Comparison of ENCODE assay signal across 8 cellular contexts in the genomic region with DNA sequence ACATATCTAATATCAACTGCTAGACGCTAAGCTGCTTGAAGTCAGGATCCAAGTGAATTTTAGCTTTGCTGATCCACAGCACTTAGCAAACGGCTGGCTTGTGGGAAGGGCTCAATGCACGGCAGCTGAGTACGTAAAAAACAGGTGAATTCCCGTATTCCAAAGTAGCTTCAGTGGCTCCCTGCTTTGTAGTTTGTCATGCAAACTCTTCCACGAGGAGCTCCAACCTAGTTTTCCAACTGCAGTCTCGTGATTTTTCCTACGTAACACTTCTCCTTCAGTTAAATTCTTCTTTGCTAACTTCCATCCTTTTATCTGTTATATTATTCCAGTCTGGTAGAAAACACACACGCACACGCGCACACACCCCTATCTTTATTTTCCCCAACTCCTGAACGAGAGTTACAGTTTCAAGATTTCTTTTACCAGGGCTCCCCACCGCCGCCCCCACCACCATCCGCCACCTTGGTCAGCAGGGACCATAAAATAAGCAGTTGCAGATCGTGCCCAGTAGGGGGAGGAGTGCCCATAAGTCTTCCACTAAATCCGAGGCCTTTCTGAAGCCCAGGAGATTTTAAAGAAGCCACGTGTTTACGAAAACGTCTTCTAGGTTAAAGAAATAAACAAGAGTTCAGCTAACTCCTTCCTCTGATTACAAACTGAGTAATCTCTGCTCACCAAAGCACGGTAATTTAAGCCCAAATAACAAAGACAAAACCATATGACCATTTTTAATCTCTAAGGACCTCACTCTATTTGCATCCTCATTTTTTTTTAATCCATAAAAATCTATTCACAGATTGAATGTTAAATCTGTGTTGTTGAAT. TPM values are rescaled to one million over a fixed set of nuclear protein-coding genes. Genes with fewer than 3 reads are reported as not detected.
A peak's percentile ranks its signal among the peaks of the same experiment; 100 is the strongest.
DNase-seq lines count a peak whose midpoint lies in the region; FAIRE-seq and TF ChIP-seq lines count a peak whose summit lies in the region.

No MANE protein-coding gene starts in this region.

- H3K9ac ChIP-seq in liver (ENCODE audit: low read depth in 1 of 2, low read length in 2 of 2) (peak overlapping the region in 1 of 2 donors; percentile 68), subcutaneous abdominal adipose tissue (ENCODE audit: low read length in 5 of 5) (peak overlapping the region in 2 of 5 donors; percentile 52 to 53)

- H3K36me3 ChIP-seq in liver (ENCODE audit: control insufficient read depth in 4 of 4, insufficient read depth in 3 of 4, low read depth in 1 of 4, low read length in 3 of 4), result no peaks in the 10 kb centered on the region
- no peaks in the 10 kb centered on the region for H3K36me3 ChIP-seq in subcutaneous abdominal adipose tissue (ENCODE audit: control insufficient read depth in 5 of 5, insufficient read depth in 5 of 5, low read length in 5 of 5)

- H3K27me3 ChIP-seq in liver (ENCODE audit: control insufficient read depth in 4 of 4, insufficient read depth in 4 of 4, low read length in 3 of 4) (no peaks in the 10 kb centered on the region), subcutaneous abdominal adipose tissue (ENCODE audit: control insufficient read depth in 5 of 5, insufficient read depth in 4 of 5, low read length in 5 of 5) (no peaks in the 10 kb centered on the region)

- WGBS in liver, result 13% methylated on average over 21 of the region's 21 CpGs

- FAIRE-seq in H54 (lab: Jason Lieb, UNC), result no peak

- DNase-seq in stimulated activated CD4-positive, alpha-beta T cell treated with anti-CD3 and anti-CD28 coated beads, Interleukin-1b, Interleukin-23, amount 100 ng/mL, for 48 hours, result peak; percentile 15
- DNase-seq in stimulated activated CD4-positive, alpha-beta T cell treated with anti-CD3 and anti-CD28 coated beads, Interleukin-4, amount 100 ng/mL, for 4 hours, result no peak
- DNase-seq in H54 (ENCODE audit: insufficient read length, low spot score) (peak; percentile 69), KG1 (lab: John Stamatoyannopoulos, UW) (peak; percentile 70), SHP77 treated with DMSO at 0.1 percent for 48 hours (lab: John Stamatoyannopoulos, UW) (peak; percentile 92), dermis microvascular lymphatic vessel endothelial cell (ENCODE audit: low read depth in 2 of 2) (peak; percentile 65 to 87)

- H3K27ac ChIP-seq in liver (ENCODE audit: low read depth in 1 of 2, low read length in 2 of 2) (no peak overlapping the region), subcutaneous abdominal adipose tissue (ENCODE audit: low read depth, low read length) (peak overlapping the region; percentile 26)

- no peaks in the 10 kb centered on the region for H3K9me3 ChIP-seq in liver (ENCODE audit: control insufficient read depth in 4 of 4, low read length in 3 of 4)
- H3K9me3 ChIP-seq in subcutaneous abdominal adipose tissue (ENCODE audit: control insufficient read depth in 5 of 5, low read length in 5 of 5), result no peaks in the 10 kb centered on the region

- H3K4me3 ChIP-seq in liver (ENCODE audit: low read depth in 1 of 3, low read length in 3 of 3) (peak overlapping the region in 2 of 3 donors; percentile 43), subcutaneous abdominal adipose tissue (ENCODE audit: low read depth in 1 of 5, low read length in 5 of 5) (peak overlapping the region in 4 of 5 donors; percentile 37 to 64 (median 53))

- TF ChIP-seq CTCF in liver (IDR thresholded peaks at IDR 0.05; ENCODE audit: low read depth, low read length, missing input control), result peak; percentile 78

- H3K4me1 ChIP-seq in liver (ENCODE audit: control insufficient read depth in 4 of 4, insufficient read depth in 4 of 4, low read length in 3 of 4), result peaks cover 0 to 10% (median 2%) of the 10 kb centered on the region in 4 donors
- peaks cover 3 to 11% (median 9%) of the 10 kb centered on the region in 5 donors for H3K4me1 ChIP-seq in subcutaneous abdominal adipose tissue (ENCODE audit: control insufficient read depth in 5 of 5, insufficient read depth in 5 of 5, low read length in 5 of 5)

- peak; percentile 92 to 93 for TF ChIP-seq RAD21 in liver (IDR thresholded peaks at IDR 0.05)

- TF ChIP-seq POLR2A in H54 (IDR thresholded peaks at IDR 0.05; ENCODE audit: low read depth, low read length), result no peak

TF ChIP-seq in liver, 16 proteins besides CTCF, POLR2A, EP300 and RAD21:
- peak in 1 of 2 donors; percentile 14 for TF ChIP-seq HNF4A (conservative IDR thresholded peaks at IDR 0.05)
- TF ChIP-seq EGR1 (IDR thresholded peaks at IDR 0.05; ENCODE audit: low read depth in 2 of 2), result no peak
- peak; percentile 4 for TF ChIP-seq FOXA2 (IDR thresholded peaks at IDR 0.05)
- TF ChIP-seq, protein P1, sequence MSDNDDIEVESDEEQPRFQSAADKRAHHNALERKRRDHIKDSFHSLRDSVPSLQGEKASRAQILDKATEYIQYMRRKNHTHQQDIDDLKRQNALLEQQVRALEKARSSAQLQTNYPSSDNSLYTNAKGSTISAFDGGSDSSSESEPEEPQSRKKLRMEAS (IDR thresholded peaks at IDR 0.05), result peak; percentile 27
- TF ChIP-seq, protein P2, sequence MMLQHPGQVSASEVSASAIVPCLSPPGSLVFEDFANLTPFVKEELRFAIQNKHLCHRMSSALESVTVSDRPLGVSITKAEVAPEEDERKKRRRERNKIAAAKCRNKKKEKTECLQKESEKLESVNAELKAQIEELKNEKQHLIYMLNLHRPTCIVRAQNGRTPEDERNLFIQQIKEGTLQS (IDR thresholded peaks at IDR 0.05), result no peak
- no peak for TF ChIP-seq NR2F2 (IDR thresholded peaks at IDR 0.05)
- peak; percentile 0 for TF ChIP-seq YY1 (IDR thresholded peaks at IDR 0.05)

RNA-seq across cellular contexts. Expression of a gene that starts 34.8 kb away (rescaled TPM):
- total RNA-seq in dermis microvascular lymphatic vessel endothelial cell, result 76.8 and 114 TPM in 2 replicates
- total RNA-seq in liver, result 10 to 100 TPM; 21.9 to 86.2 TPM
- polyA plus RNA-seq in liver, result 10 to 100 TPM in 1 of 2 donors, 1 to 10 TPM in 1; 8.5 to 10.1 TPM

Comparison
In these comparisons a context has a peak if more than half of its experiments do, and no peak if none do; other contexts are left out.
1. DNase-seq: peak in stimulated activated CD4-positive, alpha-beta T cell treated with anti-CD3 and anti-CD28 coated beads, Interleukin-1b, Interleukin-23, amount 100 ng/mL, for 48 hours (single experiment), H54 (single experiment), KG1 (single experiment), SHP77 treated with DMSO at 0.1 percent for 48 hours (single experiment) and dermis microvascular lymphatic vessel endothelial cell (2 of 2); none in stimulated activated CD4-positive, alpha-beta T cell treated with anti-CD3 and anti-CD28 coated beads, Interleukin-4, amount 100 ng/mL, for 4 hours (0 of 2).